ENCODE assay signal across 7 cellular contexts in the genomic region with DNA sequence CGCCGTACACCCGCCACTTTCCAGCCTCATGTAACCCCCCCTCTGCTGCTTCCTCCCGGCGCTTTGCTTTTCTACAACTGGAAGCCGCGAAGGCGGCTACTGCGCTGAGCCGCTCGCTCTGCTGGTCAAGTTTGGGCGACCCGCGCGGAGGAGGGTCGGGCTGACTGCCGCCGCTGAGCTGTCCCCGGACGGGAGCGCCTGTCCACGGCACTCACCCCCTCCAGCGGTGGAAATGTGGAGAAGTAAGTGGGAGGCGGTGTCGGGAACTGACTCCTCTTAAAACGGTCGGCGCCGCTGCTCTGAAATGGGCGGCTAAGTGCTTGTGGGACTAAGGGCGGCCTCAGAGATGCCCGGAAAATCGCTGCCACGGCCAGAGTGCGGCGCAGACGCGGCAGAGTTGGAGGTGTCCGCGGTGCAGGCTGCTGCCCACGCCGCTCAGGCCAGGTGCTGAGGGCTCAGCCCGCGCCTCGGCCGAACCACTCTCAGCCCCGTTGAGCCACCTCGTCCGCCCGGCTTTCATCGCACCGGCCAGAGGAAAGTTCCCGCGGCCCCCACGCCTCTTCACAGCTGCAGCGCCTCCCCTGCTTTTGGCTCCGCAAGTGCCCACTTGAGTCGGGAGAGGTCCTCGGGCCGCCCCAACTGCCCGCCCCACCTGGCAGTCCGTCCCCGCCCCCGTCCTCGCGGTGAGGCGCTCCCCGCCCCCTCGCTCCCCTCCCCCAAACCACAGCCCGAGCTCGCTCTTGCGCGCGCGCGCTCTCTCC. TPM values are rescaled to one million over a fixed set of nuclear protein-coding genes. Genes with fewer than 3 reads are reported as not detected.
DNase-seq lines count a peak whose midpoint lies in the region; ATAC-seq and TF ChIP-seq lines count a peak whose summit lies in the region.

No MANE protein-coding gene starts in this region.

- H3K36me3 Mint-ChIP-seq in activated B cell treated with CpG ODN at 0.5 μM for 24 hours (ENCODE audit: low read depth) (no peaks in the 10 kb centered on the region), nephron (ENCODE audit: low read depth) (no peaks in the 10 kb centered on the region)

- peak overlapping the region; percentile 11 for H3K4me3 Mint-ChIP-seq in activated B cell treated with CpG ODN at 0.5 μM for 24 hours
- H3K4me3 Mint-ChIP-seq in nephron = peak overlapping the region; percentile 82 to 93 (median 84)

- TF ChIP-seq CTCF in activated B cell treated with CpG ODN at 0.5 μM for 24 hours (IDR thresholded peaks at IDR 0.05) (no peak), nephron (IDR thresholded peaks at IDR 0.05; ENCODE audit: unreplicated experiment in 3 of 3) (peak in 1 of 3 experiments; percentile 31)

- H3K27ac Mint-ChIP-seq in activated B cell treated with CpG ODN at 0.5 μM for 24 hours = no peak overlapping the region
- peak overlapping the region in 1 of 3 experiments; percentile 45 for H3K27ac Mint-ChIP-seq in nephron

- CTCF ChIA-PET in activated B cell treated with CpG ODN at 0.5 μM for 24 hours (lab: Charles Lee) = no interaction called here

- TF ChIP-seq RAD21 in Ishikawa (IDR thresholded peaks at IDR 0.05; ENCODE audit: low read depth) = no peak; the same call in 1 of the 2 replicates

- TF ChIP-seq EP300 in Ishikawa (IDR thresholded peaks at IDR 0.05; ENCODE audit: borderline replicate concordance) = no peak; the same call in 1 of the 2 replicates

- POLR2A ChIA-PET in activated B cell treated with CpG ODN at 0.5 μM for 24 hours (lab: Charles Lee) = no interaction called here

- peak; percentile 40 for ATAC-seq in GM21528 (IDR thresholded peaks at IDR 0.05; ENCODE audit: low FRiP score, unreplicated experiment)
- ATAC-seq in activated B cell treated with CpG ODN at 0.5 μM for 24 hours (ENCODE audit: low read depth) = no peak
- ATAC-seq in GM18867 (IDR thresholded peaks at IDR 0.05; ENCODE audit: unreplicated experiment) = no peak

- peaks cover 18% of the 10 kb centered on the region for H3K4me1 Mint-ChIP-seq in activated B cell treated with CpG ODN at 0.5 μM for 24 hours
- peaks cover 9% of the 10 kb centered on the region for H3K4me1 Mint-ChIP-seq in nephron

- peak; percentile 1 for DNase-seq in GM04504 (ENCODE audit: low read depth)
- DNase-seq in activated B cell treated with CpG ODN at 0.5 μM for 24 hours = no peak
- peak; percentile 17 for DNase-seq in fibroblast of the conjunctiva (ENCODE audit: low read depth)

- intact Hi-C loops in activated B cell treated with CpG ODN at 0.5 μM for 24 hours (cut with micrococcal nuclease) = no loop called here

- H3K27me3 Mint-ChIP-seq in activated B cell treated with CpG ODN at 0.5 μM for 24 hours (peaks cover 19% of the 10 kb centered on the region), nephron (ENCODE audit: low read depth) (peaks cover 49% of the 10 kb centered on the region)

- no peaks in the 10 kb centered on the region for H3K9me3 Mint-ChIP-seq in activated B cell treated with CpG ODN at 0.5 μM for 24 hours
- H3K9me3 Mint-ChIP-seq in nephron = no peaks in the 10 kb centered on the region

TF ChIP-seq in Ishikawa, 13 proteins besides CTCF, POLR2A, EP300 and RAD21:
- TF ChIP-seq EGR1 (IDR thresholded peaks at IDR 0.05) = peak; percentile 29; the same call in 1 of the 2 replicates
- no peak for TF ChIP-seq CREB1 (IDR thresholded peaks at IDR 0.05; ENCODE audit: low read depth)
- TF ChIP-seq TAF1 (IDR thresholded peaks at IDR 0.05; ENCODE audit: low read depth) = peak; percentile 44; the same call in 1 of the 2 replicates
- TF ChIP-seq ZBTB7A (IDR thresholded peaks at IDR 0.05; ENCODE audit: low read depth) = 0 out of 2 replicates have a peak, but pooled peaks have one; percentile 41
- TF ChIP-seq, protein P1, sequence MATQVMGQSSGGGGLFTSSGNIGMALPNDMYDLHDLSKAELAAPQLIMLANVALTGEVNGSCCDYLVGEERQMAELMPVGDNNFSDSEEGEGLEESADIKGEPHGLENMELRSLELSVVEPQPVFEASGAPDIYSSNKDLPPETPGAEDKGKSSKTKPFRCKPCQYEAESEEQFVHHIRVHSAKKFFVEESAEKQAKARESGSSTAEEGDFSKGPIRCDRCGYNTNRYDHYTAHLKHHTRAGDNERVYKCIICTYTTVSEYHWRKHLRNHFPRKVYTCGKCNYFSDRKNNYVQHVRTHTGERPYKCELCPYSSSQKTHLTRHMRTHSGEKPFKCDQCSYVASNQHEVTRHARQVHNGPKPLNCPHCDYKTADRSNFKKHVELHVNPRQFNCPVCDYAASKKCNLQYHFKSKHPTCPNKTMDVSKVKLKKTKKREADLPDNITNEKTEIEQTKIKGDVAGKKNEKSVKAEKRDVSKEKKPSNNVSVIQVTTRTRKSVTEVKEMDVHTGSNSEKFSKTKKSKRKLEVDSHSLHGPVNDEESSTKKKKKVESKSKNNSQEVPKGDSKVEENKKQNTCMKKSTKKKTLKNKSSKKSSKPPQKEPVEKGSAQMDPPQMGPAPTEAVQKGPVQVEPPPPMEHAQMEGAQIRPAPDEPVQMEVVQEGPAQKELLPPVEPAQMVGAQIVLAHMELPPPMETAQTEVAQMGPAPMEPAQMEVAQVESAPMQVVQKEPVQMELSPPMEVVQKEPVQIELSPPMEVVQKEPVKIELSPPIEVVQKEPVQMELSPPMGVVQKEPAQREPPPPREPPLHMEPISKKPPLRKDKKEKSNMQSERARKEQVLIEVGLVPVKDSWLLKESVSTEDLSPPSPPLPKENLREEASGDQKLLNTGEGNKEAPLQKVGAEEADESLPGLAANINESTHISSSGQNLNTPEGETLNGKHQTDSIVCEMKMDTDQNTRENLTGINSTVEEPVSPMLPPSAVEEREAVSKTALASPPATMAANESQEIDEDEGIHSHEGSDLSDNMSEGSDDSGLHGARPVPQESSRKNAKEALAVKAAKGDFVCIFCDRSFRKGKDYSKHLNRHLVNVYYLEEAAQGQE (IDR thresholded peaks at IDR 0.05; ENCODE audit: low read depth) = no peak
- TF ChIP-seq YY1 (IDR thresholded peaks at IDR 0.05; ENCODE audit: low read depth) = 0 out of 2 replicates have a peak, but pooled peaks have one; percentile 20
- TF ChIP-seq, protein P2, sequence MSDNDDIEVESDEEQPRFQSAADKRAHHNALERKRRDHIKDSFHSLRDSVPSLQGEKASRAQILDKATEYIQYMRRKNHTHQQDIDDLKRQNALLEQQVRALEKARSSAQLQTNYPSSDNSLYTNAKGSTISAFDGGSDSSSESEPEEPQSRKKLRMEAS (IDR thresholded peaks at IDR 0.05) = peak; percentile 64
- no peak for TF ChIP-seq NFIC (IDR thresholded peaks at IDR 0.05)
- no peak for TF ChIP-seq CEBPB (IDR thresholded peaks at IDR 0.05)

RNA-seq across cellular contexts. Expression of gene EPHA6, which starts 0.4 kb away (rescaled TPM):
- total RNA-seq in activated B cell treated with CpG ODN at 0.5 μM for 24 hours = not detected in 2 replicates
